13 cellular contexts compared by ENCODE assay signal in the genomic region with DNA sequence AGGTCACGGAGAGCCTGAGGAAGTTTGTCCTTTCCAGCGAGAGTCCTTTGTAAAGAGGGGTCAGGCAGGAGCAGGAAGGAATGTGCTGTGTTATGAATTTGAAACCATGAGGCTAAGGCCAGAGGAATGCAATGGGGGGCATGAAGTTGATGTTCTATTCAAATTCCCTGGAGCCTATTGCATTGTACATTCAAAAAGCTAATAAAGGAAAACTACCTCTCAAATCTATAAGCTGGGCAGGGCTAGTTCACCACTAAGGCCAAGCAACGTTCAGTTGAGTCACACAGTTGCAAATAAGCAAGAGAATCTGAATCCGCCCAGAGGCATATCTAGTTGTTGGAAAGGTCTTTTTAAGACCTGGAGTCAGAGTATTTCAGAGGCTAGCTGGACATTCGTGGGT.
"Had no signal": no experiment of that assay in that cellular context is flagged by ENCODE, and none has a peak within 500 bp of the region (broad histone marks: within the 10 kb centered on the region; RNA-seq: fewer than 3 reads in every experiment).

No MANE protein-coding gene starts in this region.

- H3K4me3 ChIP-seq: left lung, ovary, stomach, thoracic aorta had no signal

- H3K36me3 ChIP-seq: left lung, ovary, stomach, thoracic aorta had no signal

- ATAC-seq: left lung, T-cell had no signal

- H3K9me3 ChIP-seq: left lung, ovary, stomach, thoracic aorta had no signal

- H3K4me1 ChIP-seq: left lung, stomach had no signal

- H3K9me3 Mint-ChIP-seq: activated CD4-positive, alpha-beta T cell treated with anti-CD3 and anti-CD28 coated beads, Interleukin-2, amount 10 ng/mL, durations not matched to agents 7 days and 5 days; memory B cell; T-cell had no signal

- H3K4me1 Mint-ChIP-seq: activated CD4-positive, alpha-beta T cell treated with anti-CD3 and anti-CD28 coated beads, Interleukin-2, amount 10 ng/mL, durations not matched to agents 7 days and 5 days; memory B cell; T-cell had no signal

- H3K36me3 Mint-ChIP-seq: memory B cell, T-cell had no signal

- DNase-seq: activated CD4-positive, alpha-beta T cell treated with anti-CD3 and anti-CD28 coated beads, Interleukin-2, amount 10 ng/mL, durations not matched to agents 7 days and 5 days; activated CD4-positive, CD25-positive, alpha-beta regulatory T cell; activated CD8-positive, alpha-beta memory T cell treated with anti-CD3 and anti-CD28 coated beads for 24 hours; activated naive CD4-positive, alpha-beta T cell treated with Interleukin-2 at 50 U/mL for 16 hours; foreskin melanocyte; head of caudate nucleus; left lung; ovary; stimulated activated CD4-positive, alpha-beta T cell treated with anti-CD3 and anti-CD28 coated beads, Interleukin-4, amount 100 ng/mL, for 4 hours; stomach; T-cell had no signal

- H3K27ac Mint-ChIP-seq: activated CD4-positive, alpha-beta T cell treated with anti-CD3 and anti-CD28 coated beads, Interleukin-2, amount 10 ng/mL, durations not matched to agents 7 days and 5 days; memory B cell; T-cell had no signal

- H3K27me3 ChIP-seq: left lung, ovary, stomach had no signal

- H3K27me3 Mint-ChIP-seq: activated CD4-positive, alpha-beta T cell treated with anti-CD3 and anti-CD28 coated beads, Interleukin-2, amount 10 ng/mL, durations not matched to agents 7 days and 5 days had no signal

- H3K4me3 Mint-ChIP-seq: activated CD4-positive, alpha-beta T cell treated with anti-CD3 and anti-CD28 coated beads, Interleukin-2, amount 10 ng/mL, durations not matched to agents 7 days and 5 days; memory B cell; T-cell had no signal

- H3K27ac ChIP-seq: left lung, ovary, stomach, thoracic aorta had no signal
